In the genomic region with DNA sequence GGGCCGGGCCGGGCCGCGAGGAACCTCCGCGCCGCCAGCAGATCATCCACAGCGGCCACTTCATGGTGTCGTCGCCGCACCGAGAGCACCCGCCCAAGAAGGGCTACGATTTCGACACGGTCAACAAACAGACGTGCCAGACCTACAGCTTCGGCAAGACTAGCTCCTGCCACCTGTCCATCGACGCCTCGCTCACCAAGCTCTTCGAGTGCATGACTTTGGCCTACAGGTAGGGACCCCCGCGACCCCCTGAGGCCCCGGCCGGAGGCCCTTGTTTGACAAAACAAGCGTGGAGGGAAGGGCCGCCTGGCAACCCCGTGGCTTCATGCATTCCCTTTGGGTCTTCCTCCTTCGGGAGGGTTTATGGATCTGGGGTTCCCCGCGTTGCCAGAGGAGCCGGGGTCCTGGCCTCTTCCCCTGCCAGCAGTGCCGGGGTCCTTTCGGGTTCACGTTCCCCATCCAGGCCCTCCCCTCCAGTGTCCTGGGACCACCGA, we compare ENCODE assay signal across 1 cellular context.
A peak's percentile ranks its signal among the peaks of the same experiment; 100 is the strongest.
TF ChIP-seq lines count a peak whose summit lies in the region.

No MANE protein-coding gene starts in this region.

TF ChIP-seq in HepG2, 621 proteins besides CTCF, POLR2A, EP300 and RAD21 (continued from another document and continues in another):
- TF ChIP-seq, protein P1, sequence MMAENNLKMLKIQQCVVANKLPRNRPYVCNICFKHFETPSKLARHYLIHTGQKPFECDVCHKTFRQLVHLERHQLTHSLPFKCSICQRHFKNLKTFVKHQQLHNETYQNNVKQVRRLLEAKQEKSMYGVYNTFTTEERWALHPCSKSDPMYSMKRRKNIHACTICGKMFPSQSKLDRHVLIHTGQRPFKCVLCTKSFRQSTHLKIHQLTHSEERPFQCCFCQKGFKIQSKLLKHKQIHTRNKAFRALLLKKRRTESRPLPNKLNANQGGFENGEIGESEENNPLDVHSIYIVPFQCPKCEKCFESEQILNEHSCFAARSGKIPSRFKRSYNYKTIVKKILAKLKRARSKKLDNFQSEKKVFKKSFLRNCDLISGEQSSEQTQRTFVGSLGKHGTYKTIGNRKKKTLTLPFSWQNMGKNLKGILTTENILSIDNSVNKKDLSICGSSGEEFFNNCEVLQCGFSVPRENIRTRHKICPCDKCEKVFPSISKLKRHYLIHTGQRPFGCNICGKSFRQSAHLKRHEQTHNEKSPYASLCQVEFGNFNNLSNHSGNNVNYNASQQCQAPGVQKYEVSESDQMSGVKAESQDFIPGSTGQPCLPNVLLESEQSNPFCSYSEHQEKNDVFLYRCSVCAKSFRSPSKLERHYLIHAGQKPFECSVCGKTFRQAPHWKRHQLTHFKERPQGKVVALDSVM (CRISPR knock-in tag; IDR thresholded peaks at IDR 0.05): 0 out of 2 replicates have a peak, but pooled peaks have one; percentile 5
- TF ChIP-seq, protein P2, sequence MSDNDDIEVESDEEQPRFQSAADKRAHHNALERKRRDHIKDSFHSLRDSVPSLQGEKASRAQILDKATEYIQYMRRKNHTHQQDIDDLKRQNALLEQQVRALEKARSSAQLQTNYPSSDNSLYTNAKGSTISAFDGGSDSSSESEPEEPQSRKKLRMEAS (IDR thresholded peaks at IDR 0.05): peak; percentile 90
- TF ChIP-seq TOE1 (CRISPR knock-in tag; IDR thresholded peaks at IDR 0.05): peak; percentile 47; the same call in 1 of the 2 replicates
- TF ChIP-seq ZNF317 (CRISPR knock-in tag; IDR thresholded peaks at IDR 0.05): peak; percentile 62; the same call in 1 of the 2 replicates
- 0 out of 2 replicates have a peak, but pooled peaks have one; percentile 74 for TF ChIP-seq CHCHD3 (CRISPR knock-in tag; IDR thresholded peaks at IDR 0.05)
- TF ChIP-seq GFI1 (CRISPR knock-in tag; IDR thresholded peaks at IDR 0.05; ENCODE audit: borderline replicate concordance): no peak
- peak; percentile 95; the same call in 1 of the 2 replicates for TF ChIP-seq ZNF672 (CRISPR knock-in tag; IDR thresholded peaks at IDR 0.05)
- TF ChIP-seq ZNF225 (CRISPR knock-in tag; IDR thresholded peaks at IDR 0.05): peak; percentile 87; the same call in 1 of the 2 replicates
- TF ChIP-seq, protein P3, sequence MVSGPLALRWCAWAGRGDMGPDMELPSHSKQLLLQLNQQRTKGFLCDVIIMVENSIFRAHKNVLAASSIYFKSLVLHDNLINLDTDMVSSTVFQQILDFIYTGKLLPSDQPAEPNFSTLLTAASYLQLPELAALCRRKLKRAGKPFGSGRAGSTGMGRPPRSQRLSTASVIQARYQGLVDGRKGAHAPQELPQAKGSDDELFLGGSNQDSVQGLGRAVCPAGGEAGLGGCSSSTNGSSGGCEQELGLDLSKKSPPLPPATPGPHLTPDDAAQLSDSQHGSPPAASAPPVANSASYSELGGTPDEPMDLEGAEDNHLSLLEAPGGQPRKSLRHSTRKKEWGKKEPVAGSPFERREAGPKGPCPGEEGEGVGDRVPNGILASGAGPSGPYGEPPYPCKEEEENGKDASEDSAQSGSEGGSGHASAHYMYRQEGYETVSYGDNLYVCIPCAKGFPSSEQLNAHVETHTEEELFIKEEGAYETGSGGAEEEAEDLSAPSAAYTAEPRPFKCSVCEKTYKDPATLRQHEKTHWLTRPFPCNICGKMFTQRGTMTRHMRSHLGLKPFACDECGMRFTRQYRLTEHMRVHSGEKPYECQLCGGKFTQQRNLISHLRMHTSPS (CRISPR knock-in tag; IDR thresholded peaks at IDR 0.05; ENCODE audit: low read depth): no peak
- no peak for TF ChIP-seq ZNF749 (CRISPR knock-in tag; IDR thresholded peaks at IDR 0.05; ENCODE audit: borderline replicate concordance)
- no peak for TF ChIP-seq ZNF619 (CRISPR knock-in tag; IDR thresholded peaks at IDR 0.05)
- 0 out of 2 replicates have a peak, but pooled peaks have one; percentile 29 for TF ChIP-seq ZNF160 (CRISPR knock-in tag; IDR thresholded peaks at IDR 0.05)
- TF ChIP-seq ZNF7 (CRISPR knock-in tag; IDR thresholded peaks at IDR 0.05): no peak
- no peak for TF ChIP-seq TBP (CRISPR knock-in tag; IDR thresholded peaks at IDR 0.05)
- TF ChIP-seq BHLHE40 (IDR thresholded peaks at IDR 0.05; ENCODE audit: low read length): no peak
- TF ChIP-seq FIP1L1 (IDR thresholded peaks at IDR 0.05; ENCODE audit: borderline replicate concordance, insufficient read depth, low read depth, low read length): no peak
- 0 out of 2 replicates have a peak, but pooled peaks have one; percentile 17 for TF ChIP-seq ETV5 (CRISPR knock-in tag; IDR thresholded peaks at IDR 0.05; ENCODE audit: borderline replicate concordance)
- peak; percentile 91 for TF ChIP-seq JARID2 (CRISPR knock-in tag; IDR thresholded peaks at IDR 0.05; ENCODE audit: insufficient replicate concordance)
- TF ChIP-seq, protein P4, sequence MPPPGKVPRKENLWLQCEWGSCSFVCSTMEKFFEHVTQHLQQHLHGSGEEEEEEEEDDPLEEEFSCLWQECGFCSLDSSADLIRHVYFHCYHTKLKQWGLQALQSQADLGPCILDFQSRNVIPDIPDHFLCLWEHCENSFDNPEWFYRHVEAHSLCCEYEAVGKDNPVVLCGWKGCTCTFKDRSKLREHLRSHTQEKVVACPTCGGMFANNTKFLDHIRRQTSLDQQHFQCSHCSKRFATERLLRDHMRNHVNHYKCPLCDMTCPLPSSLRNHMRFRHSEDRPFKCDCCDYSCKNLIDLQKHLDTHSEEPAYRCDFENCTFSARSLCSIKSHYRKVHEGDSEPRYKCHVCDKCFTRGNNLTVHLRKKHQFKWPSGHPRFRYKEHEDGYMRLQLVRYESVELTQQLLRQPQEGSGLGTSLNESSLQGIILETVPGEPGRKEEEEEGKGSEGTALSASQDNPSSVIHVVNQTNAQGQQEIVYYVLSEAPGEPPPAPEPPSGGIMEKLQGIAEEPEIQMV (CRISPR knock-in tag; IDR thresholded peaks at IDR 0.05; ENCODE audit: low read depth): peak; percentile 52; the same call in 1 of the 2 replicates
- TF ChIP-seq, protein P5, sequence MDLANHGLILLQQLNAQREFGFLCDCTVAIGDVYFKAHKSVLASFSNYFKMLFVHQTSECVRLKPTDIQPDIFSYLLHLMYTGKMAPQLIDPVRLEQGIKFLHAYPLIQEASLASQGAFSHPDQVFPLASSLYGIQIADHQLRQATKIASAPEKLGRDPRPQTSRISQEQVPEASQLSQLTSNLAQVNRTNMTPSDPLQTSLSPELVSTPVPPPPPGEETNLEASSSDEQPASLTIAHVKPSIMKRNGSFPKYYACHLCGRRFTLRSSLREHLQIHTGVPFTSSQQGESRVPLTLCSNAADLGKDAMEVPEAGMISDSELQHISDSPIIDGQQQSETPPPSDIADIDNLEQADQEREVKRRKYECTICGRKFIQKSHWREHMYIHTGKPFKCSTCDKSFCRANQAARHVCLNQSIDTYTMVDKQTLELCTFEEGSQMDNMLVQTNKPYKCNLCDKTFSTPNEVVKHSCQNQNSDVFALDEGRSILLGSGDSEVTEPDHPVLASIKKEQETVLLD (CRISPR knock-in tag; IDR thresholded peaks at IDR 0.05; ENCODE audit: low read depth): peak; percentile 58; the same call in 1 of the 2 replicates
- peak; percentile 77 for TF ChIP-seq ZNF605 (CRISPR knock-in tag; IDR thresholded peaks at IDR 0.05)
- peak; percentile 90 for TF ChIP-seq NRL (CRISPR knock-in tag; IDR thresholded peaks at IDR 0.05; ENCODE audit: borderline replicate concordance)
- TF ChIP-seq PHB2 (IDR thresholded peaks at IDR 0.05; ENCODE audit: partially characterized antibody): no peak
- TF ChIP-seq, protein P6, sequence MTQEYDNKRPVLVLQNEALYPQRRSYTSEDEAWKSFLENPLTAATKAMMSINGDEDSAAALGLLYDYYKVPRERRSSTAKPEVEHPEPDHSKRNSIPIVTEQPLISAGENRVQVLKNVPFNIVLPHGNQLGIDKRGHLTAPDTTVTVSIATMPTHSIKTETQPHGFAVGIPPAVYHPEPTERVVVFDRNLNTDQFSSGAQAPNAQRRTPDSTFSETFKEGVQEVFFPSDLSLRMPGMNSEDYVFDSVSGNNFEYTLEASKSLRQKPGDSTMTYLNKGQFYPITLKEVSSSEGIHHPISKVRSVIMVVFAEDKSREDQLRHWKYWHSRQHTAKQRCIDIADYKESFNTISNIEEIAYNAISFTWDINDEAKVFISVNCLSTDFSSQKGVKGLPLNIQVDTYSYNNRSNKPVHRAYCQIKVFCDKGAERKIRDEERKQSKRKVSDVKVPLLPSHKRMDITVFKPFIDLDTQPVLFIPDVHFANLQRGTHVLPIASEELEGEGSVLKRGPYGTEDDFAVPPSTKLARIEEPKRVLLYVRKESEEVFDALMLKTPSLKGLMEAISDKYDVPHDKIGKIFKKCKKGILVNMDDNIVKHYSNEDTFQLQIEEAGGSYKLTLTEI (CRISPR knock-in tag; conservative IDR thresholded peaks at IDR 0.05): no peak
- 0 out of 2 replicates have a peak, but pooled peaks have one; percentile 65 for TF ChIP-seq ZNF83 (CRISPR knock-in tag; IDR thresholded peaks at IDR 0.05; ENCODE audit: borderline replicate concordance)
- TF ChIP-seq, protein P7, sequence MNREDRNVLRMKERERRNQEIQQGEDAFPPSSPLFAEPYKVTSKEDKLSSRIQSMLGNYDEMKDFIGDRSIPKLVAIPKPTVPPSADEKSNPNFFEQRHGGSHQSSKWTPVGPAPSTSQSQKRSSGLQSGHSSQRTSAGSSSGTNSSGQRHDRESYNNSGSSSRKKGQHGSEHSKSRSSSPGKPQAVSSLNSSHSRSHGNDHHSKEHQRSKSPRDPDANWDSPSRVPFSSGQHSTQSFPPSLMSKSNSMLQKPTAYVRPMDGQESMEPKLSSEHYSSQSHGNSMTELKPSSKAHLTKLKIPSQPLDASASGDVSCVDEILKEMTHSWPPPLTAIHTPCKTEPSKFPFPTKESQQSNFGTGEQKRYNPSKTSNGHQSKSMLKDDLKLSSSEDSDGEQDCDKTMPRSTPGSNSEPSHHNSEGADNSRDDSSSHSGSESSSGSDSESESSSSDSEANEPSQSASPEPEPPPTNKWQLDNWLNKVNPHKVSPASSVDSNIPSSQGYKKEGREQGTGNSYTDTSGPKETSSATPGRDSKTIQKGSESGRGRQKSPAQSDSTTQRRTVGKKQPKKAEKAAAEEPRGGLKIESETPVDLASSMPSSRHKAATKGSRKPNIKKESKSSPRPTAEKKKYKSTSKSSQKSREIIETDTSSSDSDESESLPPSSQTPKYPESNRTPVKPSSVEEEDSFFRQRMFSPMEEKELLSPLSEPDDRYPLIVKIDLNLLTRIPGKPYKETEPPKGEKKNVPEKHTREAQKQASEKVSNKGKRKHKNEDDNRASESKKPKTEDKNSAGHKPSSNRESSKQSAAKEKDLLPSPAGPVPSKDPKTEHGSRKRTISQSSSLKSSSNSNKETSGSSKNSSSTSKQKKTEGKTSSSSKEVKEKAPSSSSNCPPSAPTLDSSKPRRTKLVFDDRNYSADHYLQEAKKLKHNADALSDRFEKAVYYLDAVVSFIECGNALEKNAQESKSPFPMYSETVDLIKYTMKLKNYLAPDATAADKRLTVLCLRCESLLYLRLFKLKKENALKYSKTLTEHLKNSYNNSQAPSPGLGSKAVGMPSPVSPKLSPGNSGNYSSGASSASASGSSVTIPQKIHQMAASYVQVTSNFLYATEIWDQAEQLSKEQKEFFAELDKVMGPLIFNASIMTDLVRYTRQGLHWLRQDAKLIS (CRISPR knock-in tag; IDR thresholded peaks at IDR 0.05): no peak
- no peak for TF ChIP-seq ZNF343 (CRISPR knock-in tag; IDR thresholded peaks at IDR 0.05)
- TF ChIP-seq, protein P8, sequence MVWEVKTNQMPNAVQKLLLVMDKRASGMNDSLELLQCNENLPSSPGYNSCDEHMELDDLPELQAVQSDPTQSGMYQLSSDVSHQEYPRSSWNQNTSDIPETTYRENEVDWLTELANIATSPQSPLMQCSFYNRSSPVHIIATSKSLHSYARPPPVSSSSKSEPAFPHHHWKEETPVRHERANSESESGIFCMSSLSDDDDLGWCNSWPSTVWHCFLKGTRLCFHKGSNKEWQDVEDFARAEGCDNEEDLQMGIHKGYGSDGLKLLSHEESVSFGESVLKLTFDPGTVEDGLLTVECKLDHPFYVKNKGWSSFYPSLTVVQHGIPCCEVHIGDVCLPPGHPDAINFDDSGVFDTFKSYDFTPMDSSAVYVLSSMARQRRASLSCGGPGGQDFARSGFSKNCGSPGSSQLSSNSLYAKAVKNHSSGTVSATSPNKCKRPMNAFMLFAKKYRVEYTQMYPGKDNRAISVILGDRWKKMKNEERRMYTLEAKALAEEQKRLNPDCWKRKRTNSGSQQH (CRISPR knock-in tag; IDR thresholded peaks at IDR 0.05; ENCODE audit: low read depth): 0 out of 2 replicates have a peak, but pooled peaks have one; percentile 36
- 0 out of 2 replicates have a peak, but pooled peaks have one; percentile 79 for TF ChIP-seq ZNF484 (CRISPR knock-in tag; IDR thresholded peaks at IDR 0.05; ENCODE audit: borderline replicate concordance, low read depth)
- TF ChIP-seq NONO (IDR thresholded peaks at IDR 0.05): no peak
- peak; percentile 47; the same call in 1 of the 2 replicates for TF ChIP-seq NONO (CRISPR knock-in tag; conservative IDR thresholded peaks at IDR 0.05)
- no peak for TF ChIP-seq FOXA1 (IDR thresholded peaks at IDR 0.05)
- peak; percentile 59; the same call in 1 of the 2 replicates for TF ChIP-seq FOXA1 (CRISPR knock-in tag; IDR thresholded peaks at IDR 0.05)
- no peak for TF ChIP-seq ARID2 (CRISPR knock-in tag; IDR thresholded peaks at IDR 0.05; ENCODE audit: borderline replicate concordance)
- TF ChIP-seq, protein P9, sequence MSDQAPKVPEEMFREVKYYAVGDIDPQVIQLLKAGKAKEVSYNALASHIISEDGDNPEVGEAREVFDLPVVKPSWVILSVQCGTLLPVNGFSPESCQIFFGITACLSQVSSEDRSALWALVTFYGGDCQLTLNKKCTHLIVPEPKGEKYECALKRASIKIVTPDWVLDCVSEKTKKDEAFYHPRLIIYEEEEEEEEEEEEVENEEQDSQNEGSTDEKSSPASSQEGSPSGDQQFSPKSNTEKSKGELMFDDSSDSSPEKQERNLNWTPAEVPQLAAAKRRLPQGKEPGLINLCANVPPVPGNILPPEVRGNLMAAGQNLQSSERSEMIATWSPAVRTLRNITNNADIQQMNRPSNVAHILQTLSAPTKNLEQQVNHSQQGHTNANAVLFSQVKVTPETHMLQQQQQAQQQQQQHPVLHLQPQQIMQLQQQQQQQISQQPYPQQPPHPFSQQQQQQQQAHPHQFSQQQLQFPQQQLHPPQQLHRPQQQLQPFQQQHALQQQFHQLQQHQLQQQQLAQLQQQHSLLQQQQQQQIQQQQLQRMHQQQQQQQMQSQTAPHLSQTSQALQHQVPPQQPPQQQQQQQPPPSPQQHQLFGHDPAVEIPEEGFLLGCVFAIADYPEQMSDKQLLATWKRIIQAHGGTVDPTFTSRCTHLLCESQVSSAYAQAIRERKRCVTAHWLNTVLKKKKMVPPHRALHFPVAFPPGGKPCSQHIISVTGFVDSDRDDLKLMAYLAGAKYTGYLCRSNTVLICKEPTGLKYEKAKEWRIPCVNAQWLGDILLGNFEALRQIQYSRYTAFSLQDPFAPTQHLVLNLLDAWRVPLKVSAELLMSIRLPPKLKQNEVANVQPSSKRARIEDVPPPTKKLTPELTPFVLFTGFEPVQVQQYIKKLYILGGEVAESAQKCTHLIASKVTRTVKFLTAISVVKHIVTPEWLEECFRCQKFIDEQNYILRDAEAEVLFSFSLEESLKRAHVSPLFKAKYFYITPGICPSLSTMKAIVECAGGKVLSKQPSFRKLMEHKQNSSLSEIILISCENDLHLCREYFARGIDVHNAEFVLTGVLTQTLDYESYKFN (CRISPR knock-in tag; conservative IDR thresholded peaks at IDR 0.05): no peak
- peak; percentile 78; the same call in 1 of the 2 replicates for TF ChIP-seq ZNF782 (CRISPR knock-in tag; IDR thresholded peaks at IDR 0.05; ENCODE audit: borderline replicate concordance)
- TF ChIP-seq ZNF615 (CRISPR knock-in tag; IDR thresholded peaks at IDR 0.05; ENCODE audit: borderline replicate concordance): no peak
- peak; percentile 80; the same call in 1 of the 2 replicates for TF ChIP-seq NR1H2 (CRISPR knock-in tag; IDR thresholded peaks at IDR 0.05; ENCODE audit: borderline replicate concordance, low read depth)
- no peak for TF ChIP-seq MTA3 (CRISPR knock-in tag; IDR thresholded peaks at IDR 0.05)
- TF ChIP-seq, protein P10, sequence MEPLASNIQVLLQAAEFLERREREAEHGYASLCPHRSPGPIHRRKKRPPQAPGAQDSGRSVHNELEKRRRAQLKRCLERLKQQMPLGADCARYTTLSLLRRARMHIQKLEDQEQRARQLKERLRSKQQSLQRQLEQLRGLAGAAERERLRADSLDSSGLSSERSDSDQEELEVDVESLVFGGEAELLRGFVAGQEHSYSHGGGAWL (CRISPR knock-in tag; IDR thresholded peaks at IDR 0.05): peak; percentile 96
- no peak for TF ChIP-seq RFX3 (CRISPR knock-in tag; IDR thresholded peaks at IDR 0.05)
